In genomic region chr3:17055374-17056276, GRCh38 we compare ENCODE assay signal across 1 cellular context.
TF ChIP-seq lines count a peak whose summit lies in the region.

No MANE protein-coding gene starts in this region.

TF ChIP-seq in GM23338, 12 proteins besides CTCF, POLR2A, EP300 and RAD21 (continued from another document):
- TF ChIP-seq ETS1 (IDR thresholded peaks at IDR 0.05): no peak
- TF ChIP-seq ZNF331 (CRISPR knock-in tag; IDR thresholded peaks at IDR 0.05; ENCODE audit: low read depth): no peak
- no peak for TF ChIP-seq NANOG (IDR thresholded peaks at IDR 0.05; ENCODE audit: borderline replicate concordance)
- no peak for TF ChIP-seq EZH2phosphoT487 (IDR thresholded peaks at IDR 0.05; ENCODE audit: unreplicated experiment)
- TF ChIP-seq JUNB (IDR thresholded peaks at IDR 0.05; ENCODE audit: unreplicated experiment): no peak
- no peak for TF ChIP-seq POLR2AphosphoS5 (IDR thresholded peaks at IDR 0.05; ENCODE audit: low read depth)
